In genomic region chr12:93677195-93678064, GRCh38 we compare ENCODE assay signal across 8 cellular contexts. TPM values are rescaled to one million over a fixed set of nuclear protein-coding genes. Genes with fewer than 3 reads are reported as not detected.
A peak's percentile ranks its signal among the peaks of the same experiment; 100 is the strongest.
DNase-seq lines count a peak whose midpoint lies in the region; ATAC-seq and TF ChIP-seq lines count a peak whose summit lies in the region.

Gene CRADD (plus strand): TSS chr12:93677375.

- H3K4me1 ChIP-seq in mucosa of descending colon (ENCODE audit: low read depth) = peaks cover 4% of the 10 kb centered on the region

- H3K4me1 Mint-ChIP-seq in IgD-negative memory B cell = peaks cover 10 to 22% (median 12%) of the 10 kb centered on the region in 3 donors

- no peak for TF ChIP-seq CTCF in mucosa of descending colon (IDR thresholded peaks at IDR 0.05)

- peaks cover 0 to 6% (median 0%) of the 10 kb centered on the region in 3 donors for H3K9me3 Mint-ChIP-seq in IgD-negative memory B cell

- peak within 1 kb of the TSS; percentile 97 to 100 (median 100) for H3K27ac Mint-ChIP-seq in IgD-negative memory B cell

- peaks cover 7% of the 10 kb centered on the region for H3K36me3 Mint-ChIP-seq in IgD-negative memory B cell

- H3K9me3 ChIP-seq in mucosa of descending colon = no peaks in the 10 kb centered on the region

- DNase-seq in DMS114 treated with DMSO at 0.1 percent for 48 hours (lab: John Stamatoyannopoulos, UW; ENCODE audit: unreplicated experiment) = peak; percentile 98
- peak; percentile 86 for DNase-seq in OCI-M2 (lab: John Stamatoyannopoulos, UW; ENCODE audit: unreplicated experiment)
- peak; percentile 71 for DNase-seq in activated T-cell treated with anti-CD3 and anti-CD28 coated beads for 48 hours (ENCODE audit: low read depth)
- DNase-seq in epithelial cell of prostate (ENCODE audit: low read depth, low spot score) = peak; percentile 85
- peak; percentile 80 to 86 (median 83) for DNase-seq in mucosa of descending colon
- DNase-seq in stimulated activated CD8-positive, alpha-beta memory T cell treated with anti-CD3 and anti-CD28 coated beads, Interleukin-4, amount 100 ng/mL, for 24 hours (ENCODE audit: low read depth) = peak; percentile 63

- H3K27me3 Mint-ChIP-seq in IgD-negative memory B cell = peaks cover 4% of the 10 kb centered on the region

- ATAC-seq in GM21529 (IDR thresholded peaks at IDR 0.05; ENCODE audit: unreplicated experiment) (peak; percentile 89), mucosa of descending colon (peak; percentile 97)

- intact Hi-C loops in mucosa of descending colon (cut with DNase I, micrococcal nuclease) = loop anchor here in 1 of 2 donors (5.0 to 10.0 kb wide), 2 partner anchors 105 to 217 kb away; partner anchors contain the start of gene SOCS2

- peak within 1 kb of the TSS; percentile 96 to 99 (median 98) for H3K4me3 Mint-ChIP-seq in IgD-negative memory B cell

- no peaks in the 10 kb centered on the region for H3K36me3 ChIP-seq in mucosa of descending colon (ENCODE audit: low read depth)

- peak within 1 kb of the TSS; percentile 88 for H3K27ac ChIP-seq in epithelial cell of prostate

- H3K4me3 ChIP-seq in mucosa of descending colon = peak within 1 kb of the TSS; percentile 27

RNA-seq across cellular contexts. Expression of gene CRADD, which starts in this region (rescaled TPM):
- polyA plus RNA-seq in IgD-negative memory B cell = 9.4 TPM
- total RNA-seq in mucosa of descending colon = 10 to 100 TPM; 18.4 to 27.9 (median 22.7) TPM

Comparison
In these comparisons a context has a peak if more than half of its experiments do, and no peak if none do; other contexts are left out.
1. Peak in every context shown above with its lines: DNase-seq, ATAC-seq, H3K4me3 ChIP-seq and H3K27ac ChIP-seq.